18 cellular contexts compared by ENCODE assay signal in genomic region chr5:1779021-1779680, GRCh38.
"Had no signal": no experiment of that assay in that cellular context is flagged by ENCODE, and none has a peak within 500 bp of the region (broad histone marks: within the 10 kb centered on the region; RNA-seq: fewer than 3 reads in every experiment).

No MANE protein-coding gene starts in this region.

- H3K9me3 ChIP-seq: breast epithelium, esophagus squamous epithelium, gastrocnemius medialis, tibial artery had no signal

- H3K36me3 ChIP-seq: breast epithelium, esophagus squamous epithelium, gastrocnemius medialis, tibial artery had no signal

- H3K27me3 Mint-ChIP-seq: activated CD8-positive, alpha-beta T cell treated with anti-CD3 and anti-CD28 coated beads for 36 hours; stimulated activated naive CD8-positive, alpha-beta T cell treated with anti-CD3 and anti-CD28 coated beads, Interleukin-15, Interleukin-2, amounts not matched to agents 100 ng/mL and 50 ng/mL, for 24 hours had no signal

- H3K27me3 ChIP-seq: breast epithelium, gastrocnemius medialis had no signal

- H3K27ac Mint-ChIP-seq: activated CD4-positive, alpha-beta T cell treated with anti-CD3 and anti-CD28 coated beads, Interleukin-2, amount 10 ng/mL, durations not matched to agents 24 days and 14 days; activated CD8-positive, alpha-beta memory T cell treated with anti-CD3 and anti-CD28 coated beads, Interleukin-2, amount 10 ng/mL, durations not matched to agents 7 days and 5 days; activated CD8-positive, alpha-beta T cell treated with anti-CD3 and anti-CD28 coated beads for 36 hours; activated naive CD4-positive, alpha-beta T cell treated with anti-CD3 and anti-CD28 coated beads, Interleukin-2, amount 50 U/mL, for 72 hours; activated T-helper 1 cell treated with anti-CD3 and anti-CD28 coated beads, Interleukin-12 subunit alpha, Interleukin-12 subunit beta, Interleukin-2, Interleukin-4 antibody, amounts not matched to agents 30 ng/mL and 10 ng/mL and 1 ng/mL, durations not matched to agents 14 hours and 24 hours and 36 hours; progenitor cell of endocrine pancreas; stimulated activated naive CD8-positive, alpha-beta T cell treated with anti-CD3 and anti-CD28 coated beads, Interleukin-15, Interleukin-2, amounts not matched to agents 100 ng/mL and 50 ng/mL, for 24 hours; T-helper 1 cell treated with Interleukin-12 subunit alpha and Interleukin-12 subunit beta and Interleukin-4 antibody, amounts not matched to agents 30 μg/mL and 1 μg/mL, for 36 hours had no signal

- ATAC-seq: activated CD8-positive, alpha-beta memory T cell treated with anti-CD3 and anti-CD28 coated beads, Interleukin-2, amount 10 ng/mL, durations not matched to agents 7 days and 5 days; activated CD8-positive, alpha-beta T cell treated with anti-CD3 and anti-CD28 coated beads for 36 hours; activated naive CD4-positive, alpha-beta T cell treated with anti-CD3 and anti-CD28 coated beads, Interleukin-2, amount 50 U/mL, for 72 hours; gastrocnemius medialis had no signal

- H3K4me3 ChIP-seq: breast epithelium, coronary artery, esophagus squamous epithelium, gastrocnemius medialis, tibial artery had no signal

- H3K9me3 Mint-ChIP-seq: activated CD4-positive, alpha-beta T cell treated with anti-CD3 and anti-CD28 coated beads, Interleukin-2, amount 10 ng/mL, durations not matched to agents 24 days and 14 days; activated CD8-positive, alpha-beta T cell treated with anti-CD3 and anti-CD28 coated beads for 36 hours; activated naive CD4-positive, alpha-beta T cell treated with anti-CD3 and anti-CD28 coated beads, Interleukin-2, amount 50 U/mL, for 72 hours; activated T-helper 1 cell treated with anti-CD3 and anti-CD28 coated beads, Interleukin-12 subunit alpha, Interleukin-12 subunit beta, Interleukin-2, Interleukin-4 antibody, amounts not matched to agents 30 ng/mL and 10 ng/mL and 1 ng/mL, durations not matched to agents 14 hours and 24 hours and 36 hours; stimulated activated naive CD8-positive, alpha-beta T cell treated with anti-CD3 and anti-CD28 coated beads, Interleukin-15, Interleukin-2, amounts not matched to agents 100 ng/mL and 50 ng/mL, for 24 hours; T-helper 1 cell treated with Interleukin-12 subunit alpha and Interleukin-12 subunit beta and Interleukin-4 antibody, amounts not matched to agents 30 μg/mL and 1 μg/mL, for 36 hours had no signal

- H3K4me3 Mint-ChIP-seq: activated CD4-positive, alpha-beta T cell treated with anti-CD3 and anti-CD28 coated beads, Interleukin-2, amount 10 ng/mL, durations not matched to agents 24 days and 14 days; activated CD8-positive, alpha-beta memory T cell treated with anti-CD3 and anti-CD28 coated beads, Interleukin-2, amount 10 ng/mL, durations not matched to agents 7 days and 5 days; activated CD8-positive, alpha-beta T cell treated with anti-CD3 and anti-CD28 coated beads for 36 hours; activated T-helper 1 cell treated with anti-CD3 and anti-CD28 coated beads, Interleukin-12 subunit alpha, Interleukin-12 subunit beta, Interleukin-2, Interleukin-4 antibody, amounts not matched to agents 30 ng/mL and 10 ng/mL and 1 ng/mL, durations not matched to agents 14 hours and 24 hours and 36 hours; stimulated activated naive CD8-positive, alpha-beta T cell treated with anti-CD3 and anti-CD28 coated beads, Interleukin-15, Interleukin-2, amounts not matched to agents 100 ng/mL and 50 ng/mL, for 24 hours; T-helper 1 cell treated with Interleukin-12 subunit alpha and Interleukin-12 subunit beta and Interleukin-4 antibody, amounts not matched to agents 30 μg/mL and 1 μg/mL, for 36 hours had no signal

- H3K36me3 Mint-ChIP-seq: activated CD8-positive, alpha-beta memory T cell treated with anti-CD3 and anti-CD28 coated beads, Interleukin-2, amount 10 ng/mL, durations not matched to agents 7 days and 5 days; activated naive CD4-positive, alpha-beta T cell treated with anti-CD3 and anti-CD28 coated beads, Interleukin-2, amount 50 U/mL, for 72 hours had no signal

- H3K4me1 ChIP-seq: breast epithelium, esophagus squamous epithelium, gastrocnemius medialis, tibial artery had no signal

- H3K27ac ChIP-seq: coronary artery, esophagus squamous epithelium, gastrocnemius medialis, tibial artery had no signal

- DNase-seq: activated CD4-positive, alpha-beta T cell treated with anti-CD3 and anti-CD28 coated beads, Interleukin-2, amount 10 ng/mL, durations not matched to agents 24 days and 14 days; activated CD8-positive, alpha-beta memory T cell treated with anti-CD3 and anti-CD28 coated beads, Interleukin-2, amount 10 ng/mL, durations not matched to agents 7 days and 5 days; activated CD8-positive, alpha-beta T cell treated with anti-CD3 and anti-CD28 coated beads for 36 hours; activated T-cell treated with anti-CD3 and anti-CD28 coated beads for 4 hours; esophagus squamous epithelium; gastrocnemius medialis; hypothalamus; mesenchymal stem cell; stimulated activated CD4-positive, alpha-beta T cell treated with anti-CD3 and anti-CD28 coated beads, Interleukin-1b, Interleukin-23, amount 100 ng/mL, for 48 hours; substantia nigra had no signal
